Comparison of ENCODE assay signal across 24 cellular contexts in genomic region chr15:71153823-71154524, GRCh38. TPM values are rescaled to one million over a fixed set of nuclear protein-coding genes. Genes with fewer than 3 reads are reported as not detected.
A peak's percentile ranks its signal among the peaks of the same experiment; 100 is the strongest.
DNase-seq lines count a peak whose midpoint lies in the region; ATAC-seq and TF ChIP-seq lines count a peak whose summit lies in the region.
"Had no signal": no experiment of that assay in that cellular context is flagged by ENCODE, and none has a peak within 500 bp of the region (broad histone marks: within the 10 kb centered on the region; RNA-seq: fewer than 3 reads in every experiment).

No MANE protein-coding gene starts in this region.

- ATAC-seq in heart left ventricle, result peak; percentile 28 to 81 (median 58)
- ATAC-seq in stimulated activated effector memory CD8-positive, alpha-beta T cell treated with anti-CD3 and anti-CD28 coated beads, Interleukin-12 subunit alpha, Interleukin-12 subunit beta, amount 100 ng/mL, for 72 hours, result peak; percentile 21
- ATAC-seq: GM12878 had no signal

- in situ Hi-C loops in mammary epithelial cell (cut with MboI; ENCODE audit: low sequenced_read_pairs in 2 of 2), result no loop called here

- H3K36me3 ChIP-seq in mammary epithelial cell (ENCODE audit: insufficient read depth, low read length), result peaks cover 4% of the 10 kb centered on the region
- peaks cover 0 to 6% (median 0%) of the 10 kb centered on the region in 9 donors for H3K36me3 ChIP-seq in heart left ventricle
- H3K36me3 ChIP-seq: BLaER1 treated with 17β-estradiol and CSF1 and Interleukin-3, amounts not matched to agents 10 nM and 100 nM; uterus had no signal

- no peaks in the 10 kb centered on the region for H4K20me1 ChIP-seq in mammary epithelial cell (ENCODE audit: insufficient read depth, low read length)
- H4K20me1 ChIP-seq: BLaER1 treated with 17β-estradiol and CSF1 and Interleukin-3, amounts not matched to agents 10 nM and 100 nM had no signal

- H3K9me3 ChIP-seq in mammary epithelial cell (replicated peaks; ENCODE audit: insufficient read depth, low read length) (no peaks in the 10 kb centered on the region), heart left ventricle (no peaks in the 10 kb centered on the region)
- H3K9me3 ChIP-seq: BLaER1 treated with 17β-estradiol and CSF1 and Interleukin-3, amounts not matched to agents 10 nM and 100 nM; MG63; uterus had no signal

- WGBS in mammary epithelial cell (ENCODE audit: low coverage, missing lambda C conversion rate), result 90% methylated on average over 8 of the region's 8 CpGs
- 36 to 46% (median 40%) methylated on average over 8 of the region's 8 CpGs for WGBS in heart left ventricle, 4 donors

- CTCF ChIA-PET in mammary epithelial cell (lab: Charles Lee; ENCODE audit: low non-redundant PET), result no interaction called here
- CTCF ChIA-PET in MCF 10A (lab: Yijun Ruan, JAX), result interaction anchor here (0.6 to 0.7 kb wide), 2 partner anchors 75 to 126 kb away, joined by 3 read pairs; no protein-coding TSS in a partner anchor

- no peak overlapping the region for H3K4me2 ChIP-seq in mammary epithelial cell (ENCODE audit: insufficient read depth, low read depth, low read length)
- H3K4me2 ChIP-seq: BLaER1 treated with 17β-estradiol and CSF1 and Interleukin-3, amounts not matched to agents 10 nM and 100 nM had no signal

- H3K79me2 ChIP-seq in mammary epithelial cell (ENCODE audit: insufficient read depth, low read length), result peaks cover 30% of the 10 kb centered on the region

- BruUV-seq in mammary epithelial cell (replicated peaks; lab: Mats Ljungman, UMichigan), result no TSS peak
- BruUV-seq in MCF 10A (replicated peaks; lab: Mats Ljungman, UMichigan), result no TSS peak

- intact Hi-C loops in mammary epithelial cell (cut with micrococcal nuclease), result no loop called here
- intact Hi-C loops in MCF 10A (cut with micrococcal nuclease), result no loop called here
- intact Hi-C loops in heart left ventricle (cut with DNase I), result loop anchor here in 3 of 10 donors (5.0 kb wide), 3 partner anchors 37 to 88 kb away; partner anchors contain the start of gene THSD4 (in 1 of the 3)

- H3K27me3 ChIP-seq in mammary epithelial cell (ENCODE audit: insufficient read depth, low read length) (no peaks in the 10 kb centered on the region), heart left ventricle (no peaks in the 10 kb centered on the region)
- H3K27me3 ChIP-seq: BLaER1 treated with 17β-estradiol and CSF1 and Interleukin-3, amounts not matched to agents 10 nM and 100 nM; MG63; uterus had no signal

- POLR2A ChIA-PET in MCF 10A (lab: Yijun Ruan, JAX), result interaction anchor here (0.6 to 0.7 kb wide), 3 partner anchors 122 to 314 kb away, joined by 3 to 5 read pairs (median 3); no protein-coding TSS in a partner anchor

- no peak overlapping the region for H3K27ac Mint-ChIP-seq in MCF 10A (ENCODE audit: low read depth, unreplicated experiment)
- H3K27ac Mint-ChIP-seq in stimulated activated effector memory CD8-positive, alpha-beta T cell treated with anti-CD3 and anti-CD28 coated beads, Interleukin-12 subunit alpha, Interleukin-12 subunit beta, amount 100 ng/mL, for 72 hours, result no peak overlapping the region
- H3K27ac Mint-ChIP-seq: IgD-negative memory B cell had no signal

- no peak overlapping the region for H3K4me3 Mint-ChIP-seq in MCF 10A (ENCODE audit: unreplicated experiment)
- H3K4me3 Mint-ChIP-seq in stimulated activated effector memory CD8-positive, alpha-beta T cell treated with anti-CD3 and anti-CD28 coated beads, Interleukin-12 subunit alpha, Interleukin-12 subunit beta, amount 100 ng/mL, for 72 hours, result no peak overlapping the region
- H3K4me3 Mint-ChIP-seq: IgD-negative memory B cell had no signal

- no peak overlapping the region for H3K9ac ChIP-seq in mammary epithelial cell (ENCODE audit: insufficient read depth, low read length)
- H3K9ac ChIP-seq: BLaER1 treated with 17β-estradiol and CSF1 and Interleukin-3, amounts not matched to agents 10 nM and 100 nM had no signal

- TF ChIP-seq CTCF in mammary epithelial cell (conservative IDR thresholded peaks at IDR 0.05 in 1 of 2, IDR thresholded peaks at IDR 0.05 in 1 of 2; ENCODE audit: extremely low read depth in 1 of 2, insufficient read depth in 1 of 2, low read depth in 1 of 2, low read length in 2 of 2), result no peak
- no peak for TF ChIP-seq CTCF in MCF 10A (IDR thresholded peaks at IDR 0.05; ENCODE audit: unreplicated experiment)
- TF ChIP-seq CTCF in heart left ventricle (IDR thresholded peaks at IDR 0.05), result no peak

- H3K4me1 Mint-ChIP-seq in MCF 10A (ENCODE audit: insufficient read depth, unreplicated experiment), result peaks cover 22% of the 10 kb centered on the region
- H3K4me1 Mint-ChIP-seq in stimulated activated effector memory CD8-positive, alpha-beta T cell treated with anti-CD3 and anti-CD28 coated beads, Interleukin-12 subunit alpha, Interleukin-12 subunit beta, amount 100 ng/mL, for 72 hours, result no peaks in the 10 kb centered on the region
- H3K4me1 Mint-ChIP-seq: IgD-negative memory B cell had no signal

- H2AFZ ChIP-seq in mammary epithelial cell (ENCODE audit: low read depth, low read length), result no peak overlapping the region

- H3K4me3 ChIP-seq in mammary epithelial cell (replicated peaks in 1 of 3; ENCODE audit: insufficient read depth in 1 of 3, low read depth in 2 of 3, low read length in 3 of 3) (no peak overlapping the region), heart left ventricle (no peak overlapping the region)
- H3K4me3 ChIP-seq: BLaER1 treated with 17β-estradiol and CSF1 and Interleukin-3, amounts not matched to agents 10 nM and 100 nM; GM12878; MG63; uterus had no signal

- H3K27me3 Mint-ChIP-seq in MCF 10A (ENCODE audit: insufficient read depth, unreplicated experiment), result no peaks in the 10 kb centered on the region

- H3K27ac ChIP-seq in mammary epithelial cell (ENCODE audit: insufficient read depth, low read depth, low read length) (no peak overlapping the region), heart left ventricle (peak overlapping the region in 10 of 12 donors; percentile 23 to 87 (median 62))
- H3K27ac ChIP-seq: BLaER1 treated with 17β-estradiol and CSF1 and Interleukin-3, amounts not matched to agents 10 nM and 100 nM; uterus had no signal

- H3K4me1 ChIP-seq in mammary epithelial cell (ENCODE audit: insufficient read depth, low read length) (peaks cover 32% of the 10 kb centered on the region), heart left ventricle (peaks cover 0 to 59% (median 19%) of the 10 kb centered on the region in 12 donors)
- H3K4me1 ChIP-seq: BLaER1 treated with 17β-estradiol and CSF1 and Interleukin-3, amounts not matched to agents 10 nM and 100 nM had no signal

- H3K9me3 Mint-ChIP-seq in MCF 10A (ENCODE audit: unreplicated experiment), result no peaks in the 10 kb centered on the region
- H3K9me3 Mint-ChIP-seq in stimulated activated effector memory CD8-positive, alpha-beta T cell treated with anti-CD3 and anti-CD28 coated beads, Interleukin-12 subunit alpha, Interleukin-12 subunit beta, amount 100 ng/mL, for 72 hours, result no peaks in the 10 kb centered on the region
- H3K9me3 Mint-ChIP-seq: IgD-negative memory B cell had no signal

- no peak for TF ChIP-seq POLR2A in heart left ventricle (IDR thresholded peaks at IDR 0.05)

- H3K36me3 Mint-ChIP-seq in MCF 10A (ENCODE audit: insufficient read depth, unreplicated experiment), result no peaks in the 10 kb centered on the region
- no peaks in the 10 kb centered on the region for H3K36me3 Mint-ChIP-seq in stimulated activated effector memory CD8-positive, alpha-beta T cell treated with anti-CD3 and anti-CD28 coated beads, Interleukin-12 subunit alpha, Interleukin-12 subunit beta, amount 100 ng/mL, for 72 hours

- DNase-seq in mammary epithelial cell, result peak; percentile 61
- DNase-seq in MCF 10A (ENCODE audit: unreplicated experiment), result no peak
- DNase-seq in brain pericyte (ENCODE audit: low read depth, low spot score), result peak; percentile 58
- DNase-seq in heart left ventricle, result peak in 1 of 5 donors; percentile 54
- no peak for DNase-seq in stimulated activated effector memory CD8-positive, alpha-beta T cell treated with anti-CD3 and anti-CD28 coated beads, Interleukin-12 subunit alpha, Interleukin-12 subunit beta, amount 100 ng/mL, for 72 hours (ENCODE audit: low spot score in 2 of 2)
- no peak for DNase-seq in NCI-H2107 (lab: John Stamatoyannopoulos, UW)
- no peak for DNase-seq in COLO829 (ENCODE audit: low spot score)
- DNase-seq in activated CD4-positive, alpha-beta T cell treated with anti-CD3 and anti-CD28 coated beads, Interleukin-2, amount 50 U/mL, for 48 hours, result no peak
- DNase-seq: activated CD4-positive, alpha-beta T cell treated with anti-CD3 and anti-CD28 coated beads, Interleukin-2, amount 50 U/mL, for 1 hour; activated naive CD4-positive, alpha-beta T cell; amniotic stem cell; DMS153; effector CD8-positive, alpha-beta T cell; foreskin melanocyte; GF-D8; MG63; NCI-H1436 treated with DMSO at 0.1 percent for 48 hours; NCI-H226; NK-92 treated with Interleukin-12 subunit alpha and Interleukin-12 subunit beta, amount 100 ng/mL, for 24 hours; stimulated activated CD8-positive, alpha-beta memory T cell treated with anti-CD3 and anti-CD28 coated beads, Interleukin-4, amount 100 ng/mL, for 48 hours; uterus had no signal

- dilution Hi-C loops in mammary epithelial cell (cut with HindIII; ENCODE audit: low sequenced_read_pairs), result no loop called here

RNA-seq across cellular contexts. Expression of gene THSD4, which starts 38.7 kb away (rescaled TPM):
- total RNA-seq in mammary epithelial cell (100 to 1,000 TPM in 1 of 2 donors, 10 to 100 TPM in 1; 87.7 to 111 TPM), MCF 10A (2022) (36.3 and 38.2 TPM in 2 replicates), heart left ventricle (100 to 1,000 TPM in 5 of 9 donors, 10 to 100 TPM in 4; 57.4 to 206 (median 104) TPM)
- polyA plus RNA-seq in mammary epithelial cell (33.7 TPM), heart left ventricle (10 to 100 TPM; 32.6 to 42.4 TPM)
- 53.9 TPM for polyA minus RNA-seq in mammary epithelial cell
- polyA plus RNA-seq: IgD-negative memory B cell had no signal

Comparison
In these comparisons a context has a peak if more than half of its experiments do, and no peak if none do; other contexts are left out.
1. DNase-seq: peak in mammary epithelial cell (single experiment) and brain pericyte (single experiment); none in MCF 10A (single experiment), stimulated activated effector memory CD8-positive, alpha-beta T cell treated with anti-CD3 and anti-CD28 coated beads, Interleukin-12 subunit alpha, Interleukin-12 subunit beta, amount 100 ng/mL, for 72 hours (0 of 2), NCI-H2107 (single experiment), COLO829 (single experiment) and activated CD4-positive, alpha-beta T cell treated with anti-CD3 and anti-CD28 coated beads, Interleukin-2, amount 50 U/mL, for 48 hours (0 of 2).